Comparison of ENCODE assay signal across 25 cellular contexts in the genomic region with DNA sequence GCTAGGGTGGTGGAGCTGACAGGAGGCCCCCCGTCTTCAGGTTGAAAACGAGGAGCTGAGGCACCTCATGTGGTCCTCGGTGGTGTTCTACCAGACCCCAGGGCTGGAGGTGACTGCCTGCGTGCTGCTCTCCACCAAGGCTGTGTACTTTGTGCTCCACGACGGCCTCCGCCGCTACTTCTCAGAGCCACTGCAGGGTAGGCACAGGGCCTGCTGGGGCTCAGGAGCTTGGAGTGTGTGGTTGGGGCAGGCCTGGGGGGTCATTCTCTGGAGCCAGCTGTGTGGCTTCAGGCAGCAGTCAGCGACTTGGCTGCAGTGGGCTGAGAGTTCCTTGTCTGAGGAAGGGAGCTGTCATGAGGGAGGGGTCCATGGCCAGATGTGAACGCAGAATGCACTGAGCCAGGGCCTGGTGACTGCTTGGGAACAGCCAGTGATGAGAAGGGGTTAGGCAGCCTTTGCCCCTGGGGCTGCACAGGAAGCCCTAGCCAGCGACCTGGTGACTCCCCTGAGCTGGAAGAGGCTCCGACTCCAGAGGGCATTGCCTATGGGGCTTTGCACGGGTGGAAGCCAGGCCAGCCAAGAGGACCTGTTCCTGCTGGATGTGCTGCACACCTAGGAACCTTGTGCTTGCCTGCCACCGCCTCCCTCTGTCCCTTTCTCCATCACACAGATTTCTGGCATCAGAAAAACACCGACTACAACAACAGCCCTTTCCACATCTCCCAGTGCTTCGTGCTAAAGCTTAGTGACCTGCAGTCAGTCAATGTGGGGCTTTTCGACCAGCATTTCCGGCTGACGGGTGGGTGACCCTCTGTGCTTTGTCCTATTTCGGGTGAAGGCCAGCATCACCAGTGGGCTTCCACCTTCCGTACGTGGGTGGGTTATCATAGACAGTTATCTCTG. TPM values are rescaled to one million over a fixed set of nuclear protein-coding genes. Genes with fewer than 3 reads are reported as not detected.
DNase-seq lines count a peak whose midpoint lies in the region; ATAC-seq, FAIRE-seq and TF ChIP-seq lines count a peak whose summit lies in the region.
"Had no signal": no experiment of that assay in that cellular context is flagged by ENCODE, and none has a peak within 500 bp of the region (broad histone marks: within the 10 kb centered on the region; RNA-seq: fewer than 3 reads in every experiment).

No MANE protein-coding gene starts in this region.

- no peak overlapping the region for H3K4me3 Mint-ChIP-seq in neural progenitor cell
- H3K4me3 Mint-ChIP-seq: CD4-positive, CD25-positive, alpha-beta regulatory T cell had no signal

- CTCF ChIA-PET in endothelial cell of umbilical vein (lab: Charles Lee) = interaction anchor here (0.8 to 4.9 kb wide), 8 partner anchors 8 to 62 kb away, joined by 3 to 29 read pairs (median 5); a partner anchor contains a TSS

- dilution Hi-C loops in endothelial cell of umbilical vein (cut with MboI; ENCODE audit: extremely low pct_ligation_motif_present, low sequenced_read_pairs) = no loop called here

- H3K27ac ChIP-seq in cardiac muscle cell = peak overlapping the region; percentile 62
- peak overlapping the region; percentile 60 for H3K27ac ChIP-seq in endothelial cell of umbilical vein (ENCODE audit: insufficient read depth, low read depth, low read length)
- no peak overlapping the region for H3K27ac ChIP-seq in neural progenitor cell
- peak overlapping the region; percentile 16 to 59 (median 55) for H3K27ac ChIP-seq in transverse colon

- H3K9me3 Mint-ChIP-seq in neural progenitor cell = no peaks in the 10 kb centered on the region
- H3K9me3 Mint-ChIP-seq: CD4-positive, CD25-positive, alpha-beta regulatory T cell had no signal

- peaks cover 7% of the 10 kb centered on the region for H3F3A ChIP-seq in neural progenitor cell (ENCODE audit: low read depth)

- no peaks in the 10 kb centered on the region for H3K4me1 ChIP-seq in cardiac muscle cell (ENCODE audit: low read depth)
- peaks cover 58% of the 10 kb centered on the region for H3K4me1 ChIP-seq in endothelial cell of umbilical vein (ENCODE audit: control insufficient read depth, extremely low read depth, insufficient read depth, low read length)
- peaks cover 6% of the 10 kb centered on the region for H3K4me1 ChIP-seq in neural progenitor cell
- H3K4me1 ChIP-seq in transverse colon = peaks cover 0 to 3% (median 0%) of the 10 kb centered on the region in 4 donors
- H3K4me1 ChIP-seq: HAP-1, uterus had no signal

- H3K9me3 ChIP-seq in cardiac muscle cell (ENCODE audit: low read depth) = no peaks in the 10 kb centered on the region
- no peaks in the 10 kb centered on the region for H3K9me3 ChIP-seq in endothelial cell of umbilical vein (replicated peaks; ENCODE audit: control insufficient read depth, insufficient read depth, low read length)
- H3K9me3 ChIP-seq in neural progenitor cell (ENCODE audit: low read depth) = no peaks in the 10 kb centered on the region
- H3K9me3 ChIP-seq in transverse colon = no peaks in the 10 kb centered on the region
- H3K9me3 ChIP-seq: body of pancreas, HAP-1, uterus had no signal

- FAIRE-seq in endothelial cell of umbilical vein (lab: Jason Lieb, UNC) = peak; percentile 35
- FAIRE-seq: GM18507, RCC 7860 had no signal

- H3K27me3 ChIP-seq in cardiac muscle cell (no peaks in the 10 kb centered on the region), endothelial cell of umbilical vein (ENCODE audit: control insufficient read depth in 2 of 2, insufficient read depth in 2 of 2, low read length in 2 of 2) (no peaks in the 10 kb centered on the region), neural progenitor cell (no peaks in the 10 kb centered on the region), transverse colon (no peaks in the 10 kb centered on the region)
- H3K27me3 ChIP-seq: body of pancreas, uterus had no signal

- ATAC-seq in left ventricle myocardium superior = no peak
- ATAC-seq: body of pancreas had no signal

- H3K4me2 ChIP-seq in endothelial cell of umbilical vein (ENCODE audit: insufficient read depth, low read length) (peak overlapping the region; percentile 47), neural progenitor cell (no peak overlapping the region)

- in situ Hi-C loops in transverse colon (cut with MboI; ENCODE audit: low pct_ligation_motif_present in 1 of 4, low pct_unique_long_range_greater_than_20kb in 1 of 4, low sequenced_read_pairs in 3 of 4) = no loop called here

- H4K20me1 ChIP-seq in endothelial cell of umbilical vein (replicated peaks; ENCODE audit: control insufficient read depth, extremely low read depth, insufficient read depth, low read length) = no peaks in the 10 kb centered on the region
- peaks cover 22% of the 10 kb centered on the region for H4K20me1 ChIP-seq in neural progenitor cell (ENCODE audit: low read depth)

- no TSS peak for BruUV-seq in endothelial cell of umbilical vein (replicated peaks; lab: Mats Ljungman, UMichigan)

- H3K36me3 ChIP-seq in cardiac muscle cell (peaks cover 60% of the 10 kb centered on the region), endothelial cell of umbilical vein (ENCODE audit: control insufficient read depth in 2 of 2, extremely low read depth in 1 of 2, insufficient read depth in 2 of 2, low read length in 2 of 2) (peaks cover 5 to 53% of the 10 kb centered on the region in 2 experiments), neural progenitor cell (no peaks in the 10 kb centered on the region), transverse colon (peaks cover 0 to 43% (median 21%) of the 10 kb centered on the region in 4 donors)
- H3K36me3 ChIP-seq: uterus had no signal

- WGBS in transverse colon (ENCODE audit: low coverage in 1 of 2), 2 donors = 85 to 90% methylated on average over 2 to 17 of the region's 22 CpGs

- TF ChIP-seq POLR2A in endothelial cell of umbilical vein (IDR thresholded peaks at IDR 0.05; ENCODE audit: low read depth, low read length) = no peak
- TF ChIP-seq POLR2A in transverse colon (IDR thresholded peaks at IDR 0.05) = no peak

- TF ChIP-seq EP300 in transverse colon (IDR thresholded peaks at IDR 0.05; ENCODE audit: low read depth) = no peak

- no peak for DNase-seq in cardiac muscle cell (ENCODE audit: low read depth in 1 of 2, low spot score in 1 of 2)
- no peak for DNase-seq in left ventricle myocardium superior
- no peak for DNase-seq in endothelial cell of umbilical vein (ENCODE audit: low read depth, low spot score)
- no peak for DNase-seq in neural progenitor cell (ENCODE audit: low spot score)
- no peak for DNase-seq in transverse colon
- DNase-seq in GM10266 (ENCODE audit: extremely low spot score) = no peak
- no peak for DNase-seq in posterior cingulate gyrus
- no peak for DNase-seq in HPDE6-E6E7 (ENCODE audit: extremely low spot score)
- DNase-seq: activated CD4-positive, alpha-beta T cell treated with anti-CD3 and anti-CD28 coated beads, Interleukin-2, amount 50 U/mL, for 1 hour; activated naive CD4-positive, alpha-beta T cell treated with anti-CD3 and anti-CD28 coated beads, Interleukin-2, amount 50 U/mL, for 16 hours; activated T-cell treated with anti-CD3 and anti-CD28 coated beads for 4 hours; CD4-positive, CD25-positive, alpha-beta regulatory T cell; effector CD8-positive, alpha-beta T cell; NCI-H1105; NCI-H2171 treated with DMSO at 0.1 percent for 48 hours; NCI-H82; stimulated activated naive CD4-positive, alpha-beta T cell; SW 1271 had no signal

- intact Hi-C loops in left ventricle myocardium superior (cut with micrococcal nuclease) (no loop called here), endothelial cell of umbilical vein (cut with micrococcal nuclease) (no loop called here), transverse colon (cut with DNase I; ENCODE audit: low total_unique reads) (no loop called here), posterior cingulate gyrus (cut with DNase I) (no loop called here)

- no peak overlapping the region for H2AFZ ChIP-seq in endothelial cell of umbilical vein (ENCODE audit: low read depth, low read length)
- no peak overlapping the region for H2AFZ ChIP-seq in neural progenitor cell (replicated peaks)

- H3K36me3 Mint-ChIP-seq in neural progenitor cell = peaks cover 15% of the 10 kb centered on the region

- no peaks in the 10 kb centered on the region for H3K9me1 ChIP-seq in endothelial cell of umbilical vein (replicated peaks; ENCODE audit: control insufficient read depth, extremely low read depth, insufficient read depth, low read length)

- H3K4me3 ChIP-seq in cardiac muscle cell (no peak overlapping the region), endothelial cell of umbilical vein (replicated peaks in 1 of 3; ENCODE audit: insufficient read depth in 1 of 3, low read depth in 1 of 3, low read length in 3 of 3) (no peak overlapping the region), neural progenitor cell (no peak overlapping the region), transverse colon (no peak overlapping the region)
- H3K4me3 ChIP-seq: body of pancreas, HAP-1, uterus had no signal

- no peak for TF ChIP-seq CTCF in cardiac muscle cell (IDR thresholded peaks at IDR 0.05; ENCODE audit: low read depth, low read length)
- TF ChIP-seq CTCF in endothelial cell of umbilical vein (IDR thresholded peaks at IDR 0.05; ENCODE audit: extremely low read depth in 1 of 2, insufficient read depth in 1 of 2, low read depth in 1 of 2, low read length in 2 of 2) = no peak
- no peak for TF ChIP-seq CTCF in neural progenitor cell (IDR thresholded peaks at IDR 0.05)
- no peak for TF ChIP-seq CTCF in transverse colon (IDR thresholded peaks at IDR 0.05)
- no peak for TF ChIP-seq CTCF in GM10266 (IDR thresholded peaks at IDR 0.05; ENCODE audit: control insufficient read depth, insufficient read depth, low read depth, missing control alignments)

- peaks cover 6% of the 10 kb centered on the region for H3K27me3 Mint-ChIP-seq in neural progenitor cell (ENCODE audit: insufficient read depth, low read depth)
- H3K27me3 Mint-ChIP-seq: progenitor cell of endocrine pancreas had no signal

- H3K79me2 ChIP-seq in endothelial cell of umbilical vein (ENCODE audit: control insufficient read depth, insufficient read depth, low read length) (peaks cover 1% of the 10 kb centered on the region), neural progenitor cell (ENCODE audit: low read depth) (no peaks in the 10 kb centered on the region)

- H3K27ac Mint-ChIP-seq in neural progenitor cell = peak overlapping the region; percentile 10
- H3K27ac Mint-ChIP-seq: progenitor cell of endocrine pancreas had no signal

- H3K9ac ChIP-seq in endothelial cell of umbilical vein (replicated peaks; ENCODE audit: extremely low read depth, insufficient read depth, low read length) (no peak overlapping the region), neural progenitor cell (no peak overlapping the region)

- POLR2A ChIA-PET in endothelial cell of umbilical vein (lab: Charles Lee) = interaction anchor here (1.0 to 1.4 kb wide), 3 partner anchors 42 to 46 kb away, joined by 3 to 7 read pairs (median 3); a partner anchor contains a TSS

- H3K4me1 Mint-ChIP-seq in neural progenitor cell = peaks cover 10% of the 10 kb centered on the region

RNA-seq across cellular contexts. Expression of a gene that starts 4.9 kb away (rescaled TPM):
- total RNA-seq in cardiac muscle cell (0.81 and 2.2 TPM in 2 replicates), left ventricle myocardium superior (69.7 TPM), endothelial cell of umbilical vein (340 and 369 TPM in 2 replicates), neural progenitor cell (ENCODE audit: low replicate concordance) (0.06 TPM in 1 of 2 replicates, not detected in the other), transverse colon (100 to 1,000 TPM in 1 of 4 donors, 10 to 100 TPM in 3; 42.6 to 152 (median 70.3) TPM)
- polyA plus RNA-seq in cardiac muscle cell (0.91 TPM in 1 of 2 replicates, not detected in the other), endothelial cell of umbilical vein (369 and 413 TPM in 2 replicates)
- polyA plus RNA-seq in endothelial cell of umbilical vein (2011; cell fraction: cytosol; rRNA removed) = 195 and 214 TPM in 2 replicates
- polyA plus RNA-seq in endothelial cell of umbilical vein (2011; cell fraction: nucleus; rRNA removed) = 2,566 and 2,674 TPM in 2 replicates
- 262 and 312 TPM in 2 replicates for polyA plus RNA-seq in endothelial cell of umbilical vein (2012)
- polyA minus RNA-seq in endothelial cell of umbilical vein = 291 and 381 TPM in 2 replicates
- not detected for polyA minus RNA-seq in endothelial cell of umbilical vein (2011; cell fraction: cytosol; rRNA and poly(A)+ RNA removed)
- 622 and 778 TPM in 2 replicates for polyA minus RNA-seq in endothelial cell of umbilical vein (2011; cell fraction: nucleus; rRNA and poly(A)+ RNA removed)
- polyA plus RNA-seq: CD4-positive, CD25-positive, alpha-beta regulatory T cell had no signal

RNA-seq across cellular contexts. Expression of a gene that starts 34.9 kb away (rescaled TPM):
- 131 and 205 TPM in 2 replicates for total RNA-seq in cardiac muscle cell
- 80.8 and 108 TPM in 2 replicates for polyA plus RNA-seq in cardiac muscle cell
- 48.3 TPM for total RNA-seq in left ventricle myocardium superior
- total RNA-seq in endothelial cell of umbilical vein = 153 and 156 TPM in 2 replicates
- 178 and 196 TPM in 2 replicates for polyA plus RNA-seq in endothelial cell of umbilical vein
- polyA plus RNA-seq in endothelial cell of umbilical vein (2011; cell fraction: cytosol; rRNA removed) = 62.7 and 82.4 TPM in 2 replicates
- 1,069 and 1,072 TPM in 2 replicates for polyA plus RNA-seq in endothelial cell of umbilical vein (2011; cell fraction: nucleus; rRNA removed)
- 71.1 and 91.6 TPM in 2 replicates for polyA plus RNA-seq in endothelial cell of umbilical vein (2012)
- polyA minus RNA-seq in endothelial cell of umbilical vein = 199 and 229 TPM in 2 replicates
- polyA minus RNA-seq in endothelial cell of umbilical vein (2011; cell fraction: cytosol; rRNA and poly(A)+ RNA removed) = 8.1 TPM
- 243 and 248 TPM in 2 replicates for polyA minus RNA-seq in endothelial cell of umbilical vein (2011; cell fraction: nucleus; rRNA and poly(A)+ RNA removed)
- total RNA-seq in neural progenitor cell (ENCODE audit: low replicate concordance) = 80.5 and 146 TPM in 2 replicates
- 100 to 1,000 TPM in 2 of 4 donors, 10 to 100 TPM in 2; 72.0 to 137 (median 98.6) TPM for total RNA-seq in transverse colon

RNA-seq across cellular contexts. Expression of a gene that starts 36.4 kb away (rescaled TPM):
- total RNA-seq in cardiac muscle cell (1,875 and 4,623 TPM in 2 replicates), left ventricle myocardium superior (8,945 TPM), endothelial cell of umbilical vein (not detected in 2 replicates), neural progenitor cell (ENCODE audit: low replicate concordance) (0.67 and 5.8 TPM in 2 replicates), transverse colon (10 to 100 TPM in 1 of 4 donors, 1 to 10 TPM in 1, not detected in 2; 7.1 to 10.4 TPM)
- polyA plus RNA-seq in cardiac muscle cell (1,312 and 3,313 TPM in 2 replicates), endothelial cell of umbilical vein (0.12 TPM in 1 of 2 replicates, not detected in the other)
- 0.18 TPM in 2 replicates for polyA plus RNA-seq in endothelial cell of umbilical vein (2011; cell fraction: cytosol; rRNA removed)
- polyA plus RNA-seq in endothelial cell of umbilical vein (2011; cell fraction: nucleus; rRNA removed) = not detected in 2 replicates
- not detected in 2 replicates for polyA plus RNA-seq in endothelial cell of umbilical vein (2012)
- polyA minus RNA-seq in endothelial cell of umbilical vein = not detected in 2 replicates
- 3.5 TPM for polyA minus RNA-seq in endothelial cell of umbilical vein (2011; cell fraction: cytosol; rRNA and poly(A)+ RNA removed)
- polyA minus RNA-seq in endothelial cell of umbilical vein (2011; cell fraction: nucleus; rRNA and poly(A)+ RNA removed) = not detected in 2 replicates
- total RNA-seq: A673 had no signal

RNA-seq across cellular contexts. Expression of a gene that starts 43.4 kb away (rescaled TPM):
- total RNA-seq in cardiac muscle cell = 214 and 233 TPM in 2 replicates
- 113 and 120 TPM in 2 replicates for polyA plus RNA-seq in cardiac muscle cell
- total RNA-seq in left ventricle myocardium superior = 68.3 TPM
- total RNA-seq in endothelial cell of umbilical vein = 298 and 327 TPM in 2 replicates
- polyA plus RNA-seq in endothelial cell of umbilical vein = 402 and 516 TPM in 2 replicates
- polyA plus RNA-seq in endothelial cell of umbilical vein (2011; cell fraction: cytosol; rRNA removed) = 255 and 292 TPM in 2 replicates
- 357 and 428 TPM in 2 replicates for polyA plus RNA-seq in endothelial cell of umbilical vein (2011; cell fraction: nucleus; rRNA removed)
- 145 and 210 TPM in 2 replicates for polyA plus RNA-seq in endothelial cell of umbilical vein (2012)
- polyA minus RNA-seq in endothelial cell of umbilical vein = 347 and 373 TPM in 2 replicates
- 52.0 TPM for polyA minus RNA-seq in endothelial cell of umbilical vein (2011; cell fraction: cytosol; rRNA and poly(A)+ RNA removed)
- polyA minus RNA-seq in endothelial cell of umbilical vein (2011; cell fraction: nucleus; rRNA and poly(A)+ RNA removed) = 114 and 115 TPM in 2 replicates
- total RNA-seq in neural progenitor cell (ENCODE audit: low replicate concordance) = 210 and 364 TPM in 2 replicates
- 10 to 100 TPM in 2 of 4 donors, 1 to 10 TPM in 1, not detected in 1; 5.5 to 16.7 (median 14.9) TPM for total RNA-seq in transverse colon

RNA-seq across cellular contexts. Expression of a gene that starts 45.4 kb away (rescaled TPM):
- 6.5 and 13.6 TPM in 2 replicates for total RNA-seq in cardiac muscle cell
- 3.2 and 3.4 TPM in 2 replicates for polyA plus RNA-seq in cardiac muscle cell
- total RNA-seq in left ventricle myocardium superior = 9.1 TPM
- total RNA-seq in endothelial cell of umbilical vein = 22.6 and 24.6 TPM in 2 replicates
- polyA plus RNA-seq in endothelial cell of umbilical vein = 27.9 and 34.0 TPM in 2 replicates
- 16.3 TPM in 2 replicates for polyA plus RNA-seq in endothelial cell of umbilical vein (2011; cell fraction: cytosol; rRNA removed)
- polyA plus RNA-seq in endothelial cell of umbilical vein (2011; cell fraction: nucleus; rRNA removed) = 21.3 and 22.0 TPM in 2 replicates
- 3.1 and 6.5 TPM in 2 replicates for polyA plus RNA-seq in endothelial cell of umbilical vein (2012)
- 16.8 and 22.5 TPM in 2 replicates for polyA minus RNA-seq in endothelial cell of umbilical vein
- 1.3 TPM for polyA minus RNA-seq in endothelial cell of umbilical vein (2011; cell fraction: cytosol; rRNA and poly(A)+ RNA removed)
- 9.9 and 11.0 TPM in 2 replicates for polyA minus RNA-seq in endothelial cell of umbilical vein (2011; cell fraction: nucleus; rRNA and poly(A)+ RNA removed)
- total RNA-seq in neural progenitor cell (ENCODE audit: low replicate concordance) = 0.79 and 3.4 TPM in 2 replicates
- total RNA-seq in transverse colon = 10 to 100 TPM in 1 of 4 donors, 1 to 10 TPM in 3; 1.2 to 21.7 (median 2.3) TPM
- total RNA-seq: A673 had no signal

Comparison
In these comparisons a context has a peak if more than half of its experiments do, and no peak if none do; other contexts are left out.
1. RNA of a gene that starts 4.9 kb away (total RNA-seq): 340 to 369 TPM in endothelial cell of umbilical vein, 42.6 to 152 TPM in transverse colon and 69.7 TPM in left ventricle myocardium superior (single experiment); 0.81 to 2.2 TPM in cardiac muscle cell and 0.06 TPM in neural progenitor cell; every median in the first group is over 10 times any median in the second.
2. RNA of a gene that starts 36.4 kb away (total RNA-seq): 8,945 TPM in left ventricle myocardium superior (single experiment) and 1,875 to 4,623 TPM in cardiac muscle cell; 7.1 to 10.4 TPM in transverse colon, 0.67 to 5.8 TPM in neural progenitor cell and not detected in endothelial cell of umbilical vein; every median in the first group is over 100 times any median in the second.